In genomic region chr6:136609878-136610706, GRCh38 we compare ENCODE assay signal across 8 cellular contexts. TPM values are rescaled to one million over a fixed set of nuclear protein-coding genes. Genes with fewer than 3 reads are reported as not detected.
DNase-seq lines count a peak whose midpoint lies in the region; ATAC-seq, FAIRE-seq and TF ChIP-seq lines count a peak whose summit lies in the region.

No MANE protein-coding gene starts in this region.

- 24 to 25% methylated on average over 4 of the region's 4 CpGs for WGBS in GM23248 (ENCODE audit: low coverage in 1 of 2, low lambda C conversion rate in 2 of 2, missing lambda C conversion rate in 2 of 2), 2 experiments

- TSS peak; percentile 87 for BruUV-seq in endothelial cell of umbilical vein (replicated peaks; lab: Mats Ljungman, UMichigan)

- DNase-seq in A172 (ENCODE audit: low spot score) (peak; percentile 99), GM23248 (peak; percentile 98), RKO (ENCODE audit: low spot score) (peak; percentile 99), endothelial cell of umbilical vein (ENCODE audit: low read depth, low spot score) (peak; percentile 98), cerebellar nuclear complex (lab: John Stamatoyannopoulos, UW) (no peak)

- H2AFZ ChIP-seq in GM23248 (no peak overlapping the region), endothelial cell of umbilical vein (ENCODE audit: low read depth, low read length) (no peak overlapping the region)

- H3K9ac ChIP-seq in GM23248, result 0 out of 2 replicates have a peak overlapping the region, but pooled peaks have one; percentile 17
- no peak overlapping the region for H3K9ac ChIP-seq in endothelial cell of umbilical vein (replicated peaks; ENCODE audit: extremely low read depth, insufficient read depth, low read length)

- H3K9me1 ChIP-seq in endothelial cell of umbilical vein (replicated peaks; ENCODE audit: control insufficient read depth, extremely low read depth, insufficient read depth, low read length), result no peaks in the 10 kb centered on the region

- H3K27me3 ChIP-seq in GM23248 (replicated peaks; ENCODE audit: insufficient read depth) (no peaks in the 10 kb centered on the region), endothelial cell of umbilical vein (ENCODE audit: control insufficient read depth in 2 of 2, insufficient read depth in 2 of 2, low read length in 2 of 2) (no peaks in the 10 kb centered on the region), muscle layer of duodenum (ENCODE audit: low read depth, low read length) (no peaks in the 10 kb centered on the region)

- H3K4me2 ChIP-seq in GM23248 (ENCODE audit: unreplicated experiment) (peak overlapping the region; percentile 62), endothelial cell of umbilical vein (ENCODE audit: insufficient read depth, low read length) (peak overlapping the region; percentile 33)

- no peaks in the 10 kb centered on the region for H3K79me2 ChIP-seq in GM23248 (ENCODE audit: insufficient read depth)
- no peaks in the 10 kb centered on the region for H3K79me2 ChIP-seq in endothelial cell of umbilical vein (ENCODE audit: control insufficient read depth, insufficient read depth, low read length)

- peaks cover 37% of the 10 kb centered on the region for H3F3A ChIP-seq in GM23248 (ENCODE audit: insufficient read depth)

- no peaks in the 10 kb centered on the region for H3K36me3 ChIP-seq in GM23248 (ENCODE audit: low read depth)
- no peaks in the 10 kb centered on the region for H3K36me3 ChIP-seq in endothelial cell of umbilical vein (ENCODE audit: control insufficient read depth in 2 of 2, extremely low read depth in 1 of 2, insufficient read depth in 2 of 2, low read length in 2 of 2)
- peaks cover 0 to 11% of the 10 kb centered on the region in 2 donors for H3K36me3 ChIP-seq in muscle layer of duodenum (ENCODE audit: control insufficient read depth in 1 of 2, insufficient read depth in 2 of 2, low read length in 2 of 2)

- FAIRE-seq in endothelial cell of umbilical vein (lab: Jason Lieb, UNC), result peak; percentile 95

- TF ChIP-seq POLR2A in endothelial cell of umbilical vein (IDR thresholded peaks at IDR 0.05; ENCODE audit: low read depth, low read length), result no peak

- H3K4me3 ChIP-seq in GM23248 (no peak overlapping the region), endothelial cell of umbilical vein (replicated peaks in 1 of 3; ENCODE audit: insufficient read depth in 1 of 3, low read depth in 1 of 3, low read length in 3 of 3) (no peak overlapping the region), muscle layer of duodenum (ENCODE audit: low read depth in 1 of 2, low read length in 2 of 2) (no peak overlapping the region)

- POLR2A ChIA-PET in endothelial cell of umbilical vein (lab: Charles Lee), result interaction anchor here (1.0 to 1.2 kb wide), 2 partner anchors 16 to 320 kb away, joined by 3 to 5 read pairs; partner anchors contain the start of gene BCLAF1

- CTCF ChIA-PET in endothelial cell of umbilical vein (lab: Charles Lee), result interaction anchor here (1.0 to 3.7 kb wide), 5 partner anchors 9 to 182 kb away, joined by 3 to 20 read pairs (median 12); partner anchors contain the start of gene MAP3K5

- H3K4me1 ChIP-seq in GM23248 (ENCODE audit: insufficient read depth), result peaks cover 34% of the 10 kb centered on the region
- peaks cover 52% of the 10 kb centered on the region for H3K4me1 ChIP-seq in endothelial cell of umbilical vein (ENCODE audit: control insufficient read depth, extremely low read depth, insufficient read depth, low read length)
- peaks cover 0 to 7% of the 10 kb centered on the region in 2 donors for H3K4me1 ChIP-seq in muscle layer of duodenum (ENCODE audit: control insufficient read depth in 1 of 2, insufficient read depth in 2 of 2, low read length in 2 of 2)

- H3K27ac ChIP-seq in GM23248 (peak overlapping the region; percentile 61), endothelial cell of umbilical vein (ENCODE audit: insufficient read depth, low read depth, low read length) (peak overlapping the region; percentile 55), muscle layer of duodenum (ENCODE audit: low read length) (peak overlapping the region; percentile 57)

- H3K9me3 ChIP-seq in GM23248 (ENCODE audit: low read depth), result no peaks in the 10 kb centered on the region
- H3K9me3 ChIP-seq in endothelial cell of umbilical vein (replicated peaks; ENCODE audit: control insufficient read depth, insufficient read depth, low read length), result no peaks in the 10 kb centered on the region
- H3K9me3 ChIP-seq in muscle layer of duodenum (ENCODE audit: control insufficient read depth in 1 of 2, low read length in 2 of 2), result no peaks in the 10 kb centered on the region

- H3K9me2 ChIP-seq in GM23248 (ENCODE audit: insufficient read depth), result no peaks in the 10 kb centered on the region

- ATAC-seq in HG02938 (IDR thresholded peaks at IDR 0.05; ENCODE audit: unreplicated experiment) (no peak), GM19324 (IDR thresholded peaks at IDR 0.05; ENCODE audit: low FRiP score, unreplicated experiment) (no peak)

- intact Hi-C loops in endothelial cell of umbilical vein (cut with micrococcal nuclease), result loop anchor here (1.0 to 2.0 kb wide), 7 partner anchors 16 to 212 kb away; partner anchors contain the start of genes MAP7 and PEX7

- no peak for TF ChIP-seq CTCF in endothelial cell of umbilical vein (IDR thresholded peaks at IDR 0.05; ENCODE audit: extremely low read depth in 1 of 2, insufficient read depth in 1 of 2, low read depth in 1 of 2, low read length in 2 of 2)

- dilution Hi-C loops in endothelial cell of umbilical vein (cut with MboI; ENCODE audit: extremely low pct_ligation_motif_present, low sequenced_read_pairs), result no loop called here

- in situ Hi-C loops in GM23248 (cut with MboI), result no loop called here

- H4K20me1 ChIP-seq in GM23248 (ENCODE audit: insufficient read depth) (no peaks in the 10 kb centered on the region), endothelial cell of umbilical vein (replicated peaks; ENCODE audit: control insufficient read depth, extremely low read depth, insufficient read depth, low read length) (no peaks in the 10 kb centered on the region)

TF ChIP-seq in endothelial cell of umbilical vein, 7 proteins besides CTCF, POLR2A, EP300 and RAD21:
- peak; percentile 97 for TF ChIP-seq FOS (IDR thresholded peaks at IDR 0.05; ENCODE audit: borderline replicate concordance, insufficient read depth, low read length)
- TF ChIP-seq JUN (IDR thresholded peaks at IDR 0.05; ENCODE audit: borderline replicate concordance, insufficient read depth, insufficient read length, low read depth), result peak; percentile 95
- TF ChIP-seq POLR2AphosphoS5 (IDR thresholded peaks at IDR 0.05; ENCODE audit: insufficient read depth, low read depth, low read length), result peak; percentile 63
- no peak for TF ChIP-seq MYC (IDR thresholded peaks at IDR 0.05; ENCODE audit: low read depth, low read length)
- TF ChIP-seq GATA2 (IDR thresholded peaks at IDR 0.05; ENCODE audit: insufficient read depth, insufficient read length, low read depth, low read length), result peak; percentile 75
- TF ChIP-seq MAX (IDR thresholded peaks at IDR 0.05; ENCODE audit: insufficient read depth, insufficient read length), result no peak

RNA-seq across cellular contexts. Expression of gene MAP7, which starts 59.9 kb away (rescaled TPM):
- total RNA-seq in A172 (2014; rRNA removed; shearing (Covaris generic)), result 1.0 and 1.1 TPM in 2 replicates
- 0.76 and 1.9 TPM in 2 replicates for total RNA-seq in GM23248 (2014; rRNA removed; shearing (Covaris generic))
- polyA plus RNA-seq in GM23248 (2016; fragmentation: Nextera tagmentation; extraction: Ambion mirVana) (0.79 TPM in 2 replicates), endothelial cell of umbilical vein (0.07 and 0.10 TPM in 2 replicates)
- 0.30 and 0.42 TPM in 2 replicates for total RNA-seq in endothelial cell of umbilical vein
- polyA plus RNA-seq in endothelial cell of umbilical vein (2011; cell fraction: cytosol; rRNA removed), result 0.08 and 0.15 TPM in 2 replicates
- 0.15 and 0.22 TPM in 2 replicates for polyA plus RNA-seq in endothelial cell of umbilical vein (2011; cell fraction: nucleus; rRNA removed)
- 0.15 and 0.19 TPM in 2 replicates for polyA plus RNA-seq in endothelial cell of umbilical vein (2012)
- 0.13 and 0.19 TPM in 2 replicates for polyA minus RNA-seq in endothelial cell of umbilical vein
- 25.4 TPM for polyA minus RNA-seq in endothelial cell of umbilical vein (2011; cell fraction: cytosol; rRNA and poly(A)+ RNA removed)
- polyA minus RNA-seq in endothelial cell of umbilical vein (2011; cell fraction: nucleus; rRNA and poly(A)+ RNA removed), result 0.19 TPM in 1 of 2 replicates, not detected in the other

Comparison
In these comparisons a context has a peak if more than half of its experiments do, and no peak if none do; other contexts are left out.
1. DNase-seq: peak in A172 (single experiment), GM23248 (single experiment), RKO (single experiment) and endothelial cell of umbilical vein (single experiment); none in cerebellar nuclear complex (0 of 2).
2. Peak in every context shown above with its lines, with median percentiles within 50 percentile points of each other: H3K27ac ChIP-seq.